10 cellular contexts compared by ENCODE assay signal in genomic region chr14:51539571-51540037, GRCh38.
A peak's percentile ranks its signal among the peaks of the same experiment; 100 is the strongest.
DNase-seq lines count a peak whose midpoint lies in the region; ATAC-seq and TF ChIP-seq lines count a peak whose summit lies in the region.
"Had no signal": no experiment of that assay in that cellular context is flagged by ENCODE, and none has a peak within 500 bp of the region (broad histone marks: within the 10 kb centered on the region; RNA-seq: fewer than 3 reads in every experiment).

No MANE protein-coding gene starts in this region.

- peaks cover 3% of the 10 kb centered on the region for H3K4me1 Mint-ChIP-seq in nephron progenitor cell
- H3K4me1 Mint-ChIP-seq in immature natural killer cell = no peaks in the 10 kb centered on the region

- no TSS peak for BruUV-seq in Panc1 (replicated peaks; lab: Mats Ljungman, UMichigan)

- peak overlapping the region; percentile 18 for H3K27ac Mint-ChIP-seq in nephron progenitor cell
- no peak overlapping the region for H3K27ac Mint-ChIP-seq in immature natural killer cell

- H3K4me1 ChIP-seq in Panc1 (ENCODE audit: control insufficient read depth, insufficient read depth, low read length) = no peaks in the 10 kb centered on the region; the same call in 1 of the 2 replicates

- CTCF ChIA-PET in Panc1 (lab: Charles Lee) = no interaction called here

- peak; percentile 37 for ATAC-seq in Panc1

- peak overlapping the region; percentile 66 for H3K27ac ChIP-seq in Panc1 (ENCODE audit: low read length)
- H3K27ac ChIP-seq: thoracic aorta had no signal

- POLR2A ChIA-PET in Panc1 (lab: Charles Lee) = no interaction called here

- H3K36me3 Mint-ChIP-seq in nephron progenitor cell (ENCODE audit: low read depth) (peaks cover 5% of the 10 kb centered on the region), immature natural killer cell (no peaks in the 10 kb centered on the region)

- H3K9me3 ChIP-seq in Panc1 (ENCODE audit: control insufficient read depth, insufficient read depth, low read depth, low read length) = peaks cover 8% of the 10 kb centered on the region; the same call in 1 of the 2 replicates

- no peak for TF ChIP-seq CTCF in Panc1 (IDR thresholded peaks at IDR 0.05)
- TF ChIP-seq CTCF in epithelial cell of proximal tubule (conservative IDR thresholded peaks at IDR 0.05; ENCODE audit: low read depth, low read length) = no peak
- no peak for TF ChIP-seq CTCF in nephron progenitor cell (IDR thresholded peaks at IDR 0.05)
- TF ChIP-seq CTCF in GM20000 (IDR thresholded peaks at IDR 0.05; ENCODE audit: extremely low read depth, missing control alignments) = no peak

- DNase-seq in Daoy (ENCODE audit: low read depth) (peak; percentile 93), Panc1 (ENCODE audit: low read depth, low spot score) (no peak), epithelial cell of proximal tubule (ENCODE audit: low read depth) (peak; percentile 86), nephron progenitor cell (no peak), immature natural killer cell (no peak), GM20000 (ENCODE audit: low spot score) (no peak), anterior cingulate cortex (lab: John Stamatoyannopoulos, UW) (no peak), midbrain (lab: John Stamatoyannopoulos, UW) (no peak)
- DNase-seq: KG1 had no signal

- intact Hi-C loops in Panc1 (cut with micrococcal nuclease; ENCODE audit: unreplicated experiment) = loop anchor here (10.0 kb wide), 1 partner anchor 135 kb away; no protein-coding TSS in a partner anchor

- no peaks in the 10 kb centered on the region; the same call in 1 of the 2 replicates for H3K36me3 ChIP-seq in Panc1 (ENCODE audit: control insufficient read depth, insufficient read depth, low read length)
- H3K36me3 ChIP-seq: thoracic aorta had no signal

- H3K4me3 Mint-ChIP-seq in nephron progenitor cell = no peak overlapping the region
- no peak overlapping the region for H3K4me3 Mint-ChIP-seq in immature natural killer cell

- in situ Hi-C loops in Panc1 (cut with HindIII; ENCODE audit: low pct_unique_long_range_greater_than_20kb, low sequenced_read_pairs) = no loop called here

- no peak overlapping the region for H3K4me3 ChIP-seq in Panc1 (ENCODE audit: low read depth in 2 of 2, low read length in 2 of 2)
- no peak overlapping the region for H3K4me3 ChIP-seq in epithelial cell of proximal tubule (ENCODE audit: low read depth, low read length)
- H3K4me3 ChIP-seq: thoracic aorta had no signal

- H3K9me3 Mint-ChIP-seq in nephron progenitor cell (peaks cover 11% of the 10 kb centered on the region), immature natural killer cell (peaks cover 0 to 2% (median 0%) of the 10 kb centered on the region in 6 donors)

- H3K27me3 ChIP-seq in Panc1 (ENCODE audit: control insufficient read depth, insufficient read depth, low read length) = no peaks in the 10 kb centered on the region

- peaks cover 4% of the 10 kb centered on the region for H3K27me3 Mint-ChIP-seq in nephron progenitor cell (ENCODE audit: low read depth, poor library complexity)
- H3K27me3 Mint-ChIP-seq in immature natural killer cell (ENCODE audit: low read depth in 3 of 3) = peaks cover 4 to 7% (median 4%) of the 10 kb centered on the region in 3 donors

Comparison
In these comparisons a context has a peak if more than half of its experiments do, and no peak if none do; other contexts are left out.
1. DNase-seq: peak in Daoy (single experiment) and epithelial cell of proximal tubule (single experiment); none in Panc1 (single experiment), nephron progenitor cell (single experiment), immature natural killer cell (0 of 3), GM20000 (single experiment), anterior cingulate cortex (0 of 58) and midbrain (single experiment).